1 cellular context compared by ENCODE assay signal in the genomic region with DNA sequence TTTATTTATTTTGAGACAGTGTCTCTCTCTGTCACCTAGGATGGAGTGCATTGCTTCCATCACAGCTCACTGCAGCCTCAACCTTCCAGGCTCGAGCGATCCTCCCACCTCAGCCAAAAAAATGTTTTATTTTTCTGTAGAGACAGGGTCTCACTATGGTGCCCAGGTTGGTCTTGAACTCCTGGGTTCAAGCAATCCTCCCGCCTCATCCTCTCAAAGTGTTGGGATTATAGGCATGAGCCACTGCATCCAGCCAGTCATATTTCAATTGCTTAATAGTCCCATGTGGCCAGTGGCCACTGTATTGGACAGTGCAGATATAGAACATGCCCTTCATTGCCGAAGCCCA.
TF ChIP-seq lines count a peak whose summit lies in the region.

No MANE protein-coding gene starts in this region.

TF ChIP-seq in HepG2, 621 proteins besides CTCF, POLR2A, EP300 and RAD21 (continued from another document):
- TF ChIP-seq CREM (IDR thresholded peaks at IDR 0.05) (no peak), CREM (CRISPR knock-in tag; IDR thresholded peaks at IDR 0.05) (no peak), KDM5A (IDR thresholded peaks at IDR 0.05; ENCODE audit: borderline replicate concordance, low read length) (0 out of 2 replicates have a peak, but pooled peaks have one; percentile 25), ZMYM2 (CRISPR knock-in tag; IDR thresholded peaks at IDR 0.05) (peak; percentile 14; the same call in 1 of the 2 replicates), ATF1 (CRISPR knock-in tag; IDR thresholded peaks at IDR 0.05) (peak; percentile 24; the same call in 1 of the 2 replicates), ZNF33B (CRISPR knock-in tag; IDR thresholded peaks at IDR 0.05) (0 out of 2 replicates have a peak, but pooled peaks have one; percentile 14), ATF7-NPFF (CRISPR knock-in tag; IDR thresholded peaks at IDR 0.05; ENCODE audit: low read depth) (0 out of 2 replicates have a peak, but pooled peaks have one; percentile 45), ZNF136 (CRISPR knock-in tag; IDR thresholded peaks at IDR 0.05; ENCODE audit: low read depth) (peak; percentile 40; the same call in 1 of the 2 replicates), THYN1 (CRISPR knock-in tag; IDR thresholded peaks at IDR 0.05; ENCODE audit: borderline replicate concordance, low read depth) (no peak), ZNF451 (CRISPR knock-in tag; IDR thresholded peaks at IDR 0.05) (peak; percentile 59; the same call in 1 of the 2 replicates), BRD4 (CRISPR knock-in tag; IDR thresholded peaks at IDR 0.05) (no peak), ZNF331 (CRISPR knock-in tag; IDR thresholded peaks at IDR 0.05) (no peak)
- TF ChIP-seq, protein P1, sequence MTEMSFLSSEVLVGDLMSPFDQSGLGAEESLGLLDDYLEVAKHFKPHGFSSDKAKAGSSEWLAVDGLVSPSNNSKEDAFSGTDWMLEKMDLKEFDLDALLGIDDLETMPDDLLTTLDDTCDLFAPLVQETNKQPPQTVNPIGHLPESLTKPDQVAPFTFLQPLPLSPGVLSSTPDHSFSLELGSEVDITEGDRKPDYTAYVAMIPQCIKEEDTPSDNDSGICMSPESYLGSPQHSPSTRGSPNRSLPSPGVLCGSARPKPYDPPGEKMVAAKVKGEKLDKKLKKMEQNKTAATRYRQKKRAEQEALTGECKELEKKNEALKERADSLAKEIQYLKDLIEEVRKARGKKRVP (CRISPR knock-in tag; IDR thresholded peaks at IDR 0.05): no peak
- TF ChIP-seq, protein P2, sequence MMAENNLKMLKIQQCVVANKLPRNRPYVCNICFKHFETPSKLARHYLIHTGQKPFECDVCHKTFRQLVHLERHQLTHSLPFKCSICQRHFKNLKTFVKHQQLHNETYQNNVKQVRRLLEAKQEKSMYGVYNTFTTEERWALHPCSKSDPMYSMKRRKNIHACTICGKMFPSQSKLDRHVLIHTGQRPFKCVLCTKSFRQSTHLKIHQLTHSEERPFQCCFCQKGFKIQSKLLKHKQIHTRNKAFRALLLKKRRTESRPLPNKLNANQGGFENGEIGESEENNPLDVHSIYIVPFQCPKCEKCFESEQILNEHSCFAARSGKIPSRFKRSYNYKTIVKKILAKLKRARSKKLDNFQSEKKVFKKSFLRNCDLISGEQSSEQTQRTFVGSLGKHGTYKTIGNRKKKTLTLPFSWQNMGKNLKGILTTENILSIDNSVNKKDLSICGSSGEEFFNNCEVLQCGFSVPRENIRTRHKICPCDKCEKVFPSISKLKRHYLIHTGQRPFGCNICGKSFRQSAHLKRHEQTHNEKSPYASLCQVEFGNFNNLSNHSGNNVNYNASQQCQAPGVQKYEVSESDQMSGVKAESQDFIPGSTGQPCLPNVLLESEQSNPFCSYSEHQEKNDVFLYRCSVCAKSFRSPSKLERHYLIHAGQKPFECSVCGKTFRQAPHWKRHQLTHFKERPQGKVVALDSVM (CRISPR knock-in tag; IDR thresholded peaks at IDR 0.05): peak; percentile 8; the same call in 1 of the 2 replicates
- TF ChIP-seq, protein P3, sequence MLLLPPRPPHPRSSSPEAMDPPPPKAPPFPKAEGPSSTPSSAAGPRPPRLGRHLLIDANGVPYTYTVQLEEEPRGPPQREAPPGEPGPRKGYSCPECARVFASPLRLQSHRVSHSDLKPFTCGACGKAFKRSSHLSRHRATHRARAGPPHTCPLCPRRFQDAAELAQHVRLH (CRISPR knock-in tag; IDR thresholded peaks at IDR 0.05; ENCODE audit: borderline replicate concordance, low read depth): no peak
- TF ChIP-seq, protein P4, sequence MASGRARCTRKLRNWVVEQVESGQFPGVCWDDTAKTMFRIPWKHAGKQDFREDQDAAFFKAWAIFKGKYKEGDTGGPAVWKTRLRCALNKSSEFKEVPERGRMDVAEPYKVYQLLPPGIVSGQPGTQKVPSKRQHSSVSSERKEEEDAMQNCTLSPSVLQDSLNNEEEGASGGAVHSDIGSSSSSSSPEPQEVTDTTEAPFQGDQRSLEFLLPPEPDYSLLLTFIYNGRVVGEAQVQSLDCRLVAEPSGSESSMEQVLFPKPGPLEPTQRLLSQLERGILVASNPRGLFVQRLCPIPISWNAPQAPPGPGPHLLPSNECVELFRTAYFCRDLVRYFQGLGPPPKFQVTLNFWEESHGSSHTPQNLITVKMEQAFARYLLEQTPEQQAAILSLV (CRISPR knock-in tag; IDR thresholded peaks at IDR 0.05; ENCODE audit: borderline replicate concordance): 0 out of 2 replicates have a peak, but pooled peaks have one; percentile 38
